In genomic region chr15:50876989-50877360, GRCh38 we compare ENCODE assay signal across 8 cellular contexts. TPM values are rescaled to one million over a fixed set of nuclear protein-coding genes. Genes with fewer than 3 reads are reported as not detected.
DNase-seq lines count a peak whose midpoint lies in the region; ATAC-seq and TF ChIP-seq lines count a peak whose summit lies in the region.

No MANE protein-coding gene starts in this region.

- no peaks in the 10 kb centered on the region for H3K36me3 Mint-ChIP-seq in activated CD8-positive, alpha-beta T cell treated with anti-CD3 and anti-CD28 coated beads for 36 hours (ENCODE audit: low read depth)
- no peaks in the 10 kb centered on the region for H3K36me3 Mint-ChIP-seq in memory B cell

- H3K4me3 ChIP-seq in HEK293 (ENCODE audit: low read depth, low read length) = peak overlapping the region; percentile 30

- TF ChIP-seq CTCF in HEK293 (tag by site-specific recombination; IDR thresholded peaks at IDR 0.05) = 0 out of 2 replicates have a peak, but pooled peaks have one; percentile 38
- peak; percentile 99 for TF ChIP-seq CTCF in activated CD8-positive, alpha-beta T cell treated with anti-CD3 and anti-CD28 coated beads for 36 hours (IDR thresholded peaks at IDR 0.05)

- no peak for ATAC-seq in activated CD8-positive, alpha-beta T cell treated with anti-CD3 and anti-CD28 coated beads for 36 hours
- ATAC-seq in memory B cell (ENCODE audit: low read depth) = peak; percentile 51

- H3K9me3 Mint-ChIP-seq in activated CD8-positive, alpha-beta T cell treated with anti-CD3 and anti-CD28 coated beads for 36 hours = no peaks in the 10 kb centered on the region
- H3K9me3 Mint-ChIP-seq in memory B cell = no peaks in the 10 kb centered on the region

- POLR2A ChIA-PET in HEK293 (lab: Yijun Ruan, JAX) = no interaction called here
- POLR2A ChIA-PET in activated CD8-positive, alpha-beta T cell treated with anti-CD3 and anti-CD28 coated beads for 36 hours (lab: Charles Lee) = interaction anchor here (1.0 to 1.5 kb wide), 4 partner anchors 12 to 189 kb away, joined by 3 to 4 read pairs (median 4); no protein-coding TSS in a partner anchor

- no peaks in the 10 kb centered on the region for H3K4me1 ChIP-seq in HEK293 (ENCODE audit: control insufficient read depth, insufficient read depth, low read length)

- no peaks in the 10 kb centered on the region for H3K9me3 ChIP-seq in HEK293 (ENCODE audit: control insufficient read depth, insufficient read depth, low read depth, low read length)

- peak overlapping the region; percentile 41 for H3K4me3 Mint-ChIP-seq in activated CD8-positive, alpha-beta T cell treated with anti-CD3 and anti-CD28 coated beads for 36 hours
- peak overlapping the region; percentile 96 for H3K4me3 Mint-ChIP-seq in memory B cell

- peaks cover 5% of the 10 kb centered on the region for H3K27me3 Mint-ChIP-seq in activated CD8-positive, alpha-beta T cell treated with anti-CD3 and anti-CD28 coated beads for 36 hours
- H3K27me3 Mint-ChIP-seq in memory B cell = no peaks in the 10 kb centered on the region

- CTCF ChIA-PET in HEK293 (lab: Yijun Ruan, JAX) = interaction anchor here (0.5 to 2.4 kb wide), 10 partner anchors 8 to 1142 kb away, joined by 3 to 19 read pairs (median 3); partner anchors contain the start of gene MAPK6
- CTCF ChIA-PET in activated CD8-positive, alpha-beta T cell treated with anti-CD3 and anti-CD28 coated beads for 36 hours (lab: Charles Lee) = interaction anchor here (0.6 to 4.5 kb wide), 30 partner anchors 10 to 529 kb away, joined by 3 to 44 read pairs (median 3); no protein-coding TSS in a partner anchor

- DNase-seq in Ammon's horn (ENCODE audit: low spot score) (peak; percentile 86), NCI-H748 treated with DMSO at 0.1 percent for 48 hours (lab: John Stamatoyannopoulos, UW) (peak; percentile 23), memory B cell (ENCODE audit: low spot score in 2 of 2) (peak; percentile 75 to 84), GM19240 (ENCODE audit: insufficient read length, low spot score) (no peak)
- DNase-seq in activated CD8-positive, alpha-beta T cell treated with anti-CD3 and anti-CD28 coated beads for 36 hours = peak; percentile 77
- DNase-seq in effector CD8-positive, alpha-beta T cell (lab: John Stamatoyannopoulos, UW) = peak; percentile 48
- peak; percentile 24 to 52 (median 24) for DNase-seq in stimulated activated CD4-positive, alpha-beta T cell treated with anti-CD3 and anti-CD28 coated beads, TNF-alpha, amount 100 ng/mL, for 4 hours (ENCODE audit: low read depth in 3 of 3)

- peaks cover 51% of the 10 kb centered on the region for H3K4me1 Mint-ChIP-seq in activated CD8-positive, alpha-beta T cell treated with anti-CD3 and anti-CD28 coated beads for 36 hours (ENCODE audit: low read depth)
- peaks cover 24% of the 10 kb centered on the region for H3K4me1 Mint-ChIP-seq in memory B cell

- intact Hi-C loops in activated CD8-positive, alpha-beta T cell treated with anti-CD3 and anti-CD28 coated beads for 36 hours (cut with micrococcal nuclease) = loop anchor here (5.0 kb wide), 1 partner anchor 195 kb away; no protein-coding TSS in a partner anchor

- H3K27ac Mint-ChIP-seq in activated CD8-positive, alpha-beta T cell treated with anti-CD3 and anti-CD28 coated beads for 36 hours = peak overlapping the region; percentile 60
- H3K27ac Mint-ChIP-seq in memory B cell = peak overlapping the region; percentile 90

- no peaks in the 10 kb centered on the region for H3K36me3 ChIP-seq in HEK293 (ENCODE audit: control insufficient read depth in 2 of 2, insufficient read depth in 1 of 2, low read length in 2 of 2)

- H3K27ac ChIP-seq in HEK293 (ENCODE audit: extremely low read depth, low read depth, low read length) = no peak overlapping the region

TF ChIP-seq in HEK293, 187 proteins besides CTCF, POLR2A, EP300 and RAD21:
- TF ChIP-seq TRIM28 (IDR thresholded peaks at IDR 0.05; ENCODE audit: borderline replicate concordance, low read length) (no peak), ZNF654 (tag by site-specific recombination; IDR thresholded peaks at IDR 0.05; ENCODE audit: low read depth) (peak; percentile 97), ZBTB17 (tag by site-specific recombination; IDR thresholded peaks at IDR 0.05) (peak; percentile 59), ZNF692 (tag by site-specific recombination; IDR thresholded peaks at IDR 0.05) (no peak), ZNF398 (tag by site-specific recombination; IDR thresholded peaks at IDR 0.05) (no peak), IKZF3 (tag by site-specific recombination; IDR thresholded peaks at IDR 0.05) (peak; percentile 67), ZFP37 (tag by site-specific recombination; IDR thresholded peaks at IDR 0.05) (0 out of 2 replicates have a peak, but pooled peaks have one; percentile 27), ZNF600 (tag by site-specific recombination; IDR thresholded peaks at IDR 0.05) (peak; percentile 49; the same call in 1 of the 2 replicates)

RNA-seq across cellular contexts. Expression of gene AP4E1, which starts 31.5 kb away (rescaled TPM):
- total RNA-seq in activated CD8-positive, alpha-beta T cell treated with anti-CD3 and anti-CD28 coated beads for 36 hours = 10 to 100 TPM; 16.6 TPM
